In genomic region chr11:37277896-37278465, GRCh38 we compare ENCODE assay signal across 32 cellular contexts.
DNase-seq lines count a peak whose midpoint lies in the region; ATAC-seq and TF ChIP-seq lines count a peak whose summit lies in the region.
"Had no signal": no experiment of that assay in that cellular context is flagged by ENCODE, and none has a peak within 500 bp of the region (broad histone marks: within the 10 kb centered on the region; RNA-seq: fewer than 3 reads in every experiment).

No MANE protein-coding gene starts in this region.

- peaks cover 21% of the 10 kb centered on the region for H3K9me3 ChIP-seq in A673 (ENCODE audit: low read depth, low read length, poor library complexity, severe bottlenecking)
- H3K9me3 ChIP-seq in HEK293 (ENCODE audit: control insufficient read depth, insufficient read depth, low read depth, low read length): no peaks in the 10 kb centered on the region
- H3K9me3 ChIP-seq in SK-N-MC (ENCODE audit: low read depth, low read length): no peaks in the 10 kb centered on the region; the same call in 1 of the 2 replicates
- no peaks in the 10 kb centered on the region for H3K9me3 ChIP-seq in CD4-positive, alpha-beta T cell (ENCODE audit: control insufficient read depth, low read length)
- H3K9me3 ChIP-seq: A549; BE2C; BLaER1; BLaER1 treated with 17β-estradiol and CSF1 and Interleukin-3, amounts not matched to agents 10 nM and 100 nM; Caco-2 had no signal

- H3K27ac ChIP-seq in A673 (ENCODE audit: low read depth, low read length, poor library complexity, severe bottlenecking): peak overlapping the region; percentile 100
- no peak overlapping the region for H3K27ac ChIP-seq in HEK293 (ENCODE audit: extremely low read depth, low read depth, low read length)
- peak overlapping the region; percentile 98 for H3K27ac ChIP-seq in SK-N-MC
- H3K27ac ChIP-seq in CD4-positive, alpha-beta T cell (ENCODE audit: low read depth, low read length): no peak overlapping the region
- H3K27ac ChIP-seq: 22Rv1; A549; BLaER1; BLaER1 treated with 17β-estradiol and CSF1 and Interleukin-3, amounts not matched to agents 10 nM and 100 nM; C4-2B had no signal

- H3K36me3 ChIP-seq in A673 (ENCODE audit: insufficient read depth, low read length, poor library complexity, severe bottlenecking) (peaks cover 20% of the 10 kb centered on the region), HEK293 (ENCODE audit: control insufficient read depth in 2 of 2, insufficient read depth in 1 of 2, low read length in 2 of 2) (no peaks in the 10 kb centered on the region), SK-N-MC (ENCODE audit: insufficient read depth, low read length) (no peaks in the 10 kb centered on the region)
- H3K36me3 ChIP-seq: BE2C; BLaER1; BLaER1 treated with 17β-estradiol and CSF1 and Interleukin-3, amounts not matched to agents 10 nM and 100 nM had no signal

- no peaks in the 10 kb centered on the region for H3K27me3 Mint-ChIP-seq in CD4-positive, alpha-beta T cell
- H3K27me3 Mint-ChIP-seq: B cell; CD4-positive, alpha-beta memory T cell; CD4-positive, CD25-positive, alpha-beta regulatory T cell; CD8-positive, alpha-beta memory T cell had no signal

- no peak for ATAC-seq in HG03159 (IDR thresholded peaks at IDR 0.05; ENCODE audit: unreplicated experiment)
- no peak for ATAC-seq in CD4-positive, alpha-beta T cell (ENCODE audit: poor library complexity)
- ATAC-seq: A549; CD8-positive, alpha-beta T cell had no signal

- H3K27me3 ChIP-seq in A673 (replicated peaks; ENCODE audit: insufficient read depth, low read depth, low read length, poor library complexity): no peaks in the 10 kb centered on the region
- H3K27me3 ChIP-seq in CD4-positive, alpha-beta T cell (ENCODE audit: control insufficient read depth, insufficient read depth, low read length): no peaks in the 10 kb centered on the region
- H3K27me3 ChIP-seq: BE2C; BLaER1; BLaER1 treated with 17β-estradiol and CSF1 and Interleukin-3, amounts not matched to agents 10 nM and 100 nM had no signal

- peak; percentile 98 for DNase-seq in A673 (ENCODE audit: low spot score)
- peak; percentile 91 for DNase-seq in SK-N-MC (ENCODE audit: low read depth, low spot score)
- DNase-seq in stimulated activated CD4-positive, alpha-beta T cell treated with anti-CD3 and anti-CD28 coated beads, Interleukin-4, amount 100 ng/mL, for 1 hour: no peak
- DNase-seq in CD4-positive, alpha-beta T cell: no peak
- DNase-seq: 8988T; ACHN; AML-193; BE2C; C1 segment of cervical spinal cord; Caco-2; Calu3; CD4-positive, alpha-beta memory T cell; CD4-positive, CD25-positive, alpha-beta regulatory T cell; CD8-positive, alpha-beta memory T cell; CD8-positive, alpha-beta T cell; COR-L47; DMS 273 treated with DMSO at 0.1 percent for 48 hours; DMS153; DMS53; DMS79; DMS79 treated with DMSO at 0.1 percent for 48 hours; DND-41; EL had no signal

- no peaks in the 10 kb centered on the region for H3K4me1 Mint-ChIP-seq in CD4-positive, alpha-beta T cell (ENCODE audit: low read depth)
- H3K4me1 Mint-ChIP-seq: B cell; CD14-positive monocyte; CD4-positive, alpha-beta memory T cell; CD4-positive, CD25-positive, alpha-beta regulatory T cell; CD8-positive, alpha-beta memory T cell had no signal

- no peaks in the 10 kb centered on the region for H3K36me3 Mint-ChIP-seq in CD4-positive, alpha-beta T cell (ENCODE audit: low read depth)
- H3K36me3 Mint-ChIP-seq: CD14-positive monocyte; CD4-positive, alpha-beta memory T cell; CD4-positive, CD25-positive, alpha-beta regulatory T cell; CD8-positive, alpha-beta memory T cell; CD8-positive, alpha-beta T cell had no signal

- no peak overlapping the region for H3K4me3 Mint-ChIP-seq in CD4-positive, alpha-beta T cell
- H3K4me3 Mint-ChIP-seq: B cell; CD14-positive monocyte; CD4-positive, alpha-beta memory T cell; CD4-positive, CD25-positive, alpha-beta regulatory T cell; CD8-positive, alpha-beta memory T cell; CD8-positive, alpha-beta T cell had no signal

- intact Hi-C loops in A673 (cut with micrococcal nuclease; ENCODE audit: unreplicated experiment): loop anchor here (1.0 to 5.0 kb wide), 11 partner anchors 179 to 1942 kb away; no protein-coding TSS in a partner anchor
- intact Hi-C loops in CD4-positive, alpha-beta T cell (cut with DNase I, micrococcal nuclease): no loop called here

- peaks cover 61% of the 10 kb centered on the region for H3K4me1 ChIP-seq in A673 (ENCODE audit: insufficient read depth, low read length, poor library complexity, severe bottlenecking)
- no peaks in the 10 kb centered on the region for H3K4me1 ChIP-seq in HEK293 (ENCODE audit: control insufficient read depth, insufficient read depth, low read length)
- H3K4me1 ChIP-seq: A549; BE2C; BLaER1; BLaER1 treated with 17β-estradiol and CSF1 and Interleukin-3, amounts not matched to agents 10 nM and 100 nM; Caco-2 had no signal

- peak overlapping the region; percentile 26 for H3K4me3 ChIP-seq in A673 (ENCODE audit: low read depth, low read length, poor library complexity, severe bottlenecking)
- no peak overlapping the region for H3K4me3 ChIP-seq in HEK293 (ENCODE audit: low read depth, low read length)
- H3K4me3 ChIP-seq in SK-N-MC: peak overlapping the region; percentile 64
- H3K4me3 ChIP-seq: A549; BLaER1; BLaER1 treated with 17β-estradiol and CSF1 and Interleukin-3, amounts not matched to agents 10 nM and 100 nM had no signal

- H3K9ac ChIP-seq in SK-N-MC (ENCODE audit: insufficient read length): peak overlapping the region; percentile 84
- H3K9ac ChIP-seq: BLaER1; BLaER1 treated with 17β-estradiol and CSF1 and Interleukin-3, amounts not matched to agents 10 nM and 100 nM had no signal

- BruUV-seq in A673 (replicated peaks; lab: Mats Ljungman, UMichigan): no TSS peak

- H3K9me3 Mint-ChIP-seq in CD4-positive, alpha-beta T cell: peaks cover 10% of the 10 kb centered on the region

- CTCF ChIA-PET in A673 (lab: Charles Lee): interaction anchor here (1.6 kb wide), 1 partner anchor 275 kb away, joined by 14 read pairs; no protein-coding TSS in a partner anchor
- CTCF ChIA-PET in HEK293 (lab: Yijun Ruan, JAX): interaction anchor here (0.7 kb wide), 1 partner anchor 249 kb away, joined by 3 read pairs; no protein-coding TSS in a partner anchor
- CTCF ChIA-PET in CD4-positive, alpha-beta T cell (lab: Charles Lee): no interaction called here

- TF ChIP-seq CTCF in A673 (conservative IDR thresholded peaks at IDR 0.05; ENCODE audit: low read depth, low read length): no peak
- TF ChIP-seq CTCF in HEK293 (tag by site-specific recombination; IDR thresholded peaks at IDR 0.05): no peak
- no peak for TF ChIP-seq CTCF in CD4-positive, alpha-beta T cell (IDR thresholded peaks at IDR 0.05)

- no peak overlapping the region for H3K27ac Mint-ChIP-seq in CD4-positive, alpha-beta T cell
- H3K27ac Mint-ChIP-seq: B cell; CD14-positive monocyte; CD4-positive, CD25-positive, alpha-beta regulatory T cell; CD8-positive, alpha-beta memory T cell; CD8-positive, alpha-beta T cell had no signal

- POLR2A ChIA-PET in A673 (lab: Charles Lee; ENCODE audit: low non-redundant PET) (interaction anchor here (0.5 to 1.0 kb wide), 8 partner anchors 12 to 1653 kb away, joined by 3 to 20 read pairs (median 4); no protein-coding TSS in a partner anchor), HEK293 (lab: Yijun Ruan, JAX) (no interaction called here)
- POLR2A ChIA-PET in CD4-positive, alpha-beta T cell (lab: Charles Lee): no interaction called here

TF ChIP-seq in HEK293, 187 proteins besides CTCF, POLR2A, EP300 and RAD21:
- TF ChIP-seq SP3 (tag by site-specific recombination; IDR thresholded peaks at IDR 0.05): no peak
- 0 out of 2 replicates have a peak, but pooled peaks have one; percentile 16 for TF ChIP-seq ZNF366 (tag by site-specific recombination; conservative IDR thresholded peaks at IDR 0.05)
- TF ChIP-seq PRDM1 (tag by site-specific recombination; IDR thresholded peaks at IDR 0.05): no peak

Comparison
In these comparisons a context has a peak if more than half of its experiments do, and no peak if none do; other contexts are left out.
1. DNase-seq: peak in A673 (single experiment) and SK-N-MC (single experiment); none in stimulated activated CD4-positive, alpha-beta T cell treated with anti-CD3 and anti-CD28 coated beads, Interleukin-4, amount 100 ng/mL, for 1 hour (single experiment) and CD4-positive, alpha-beta T cell (0 of 10).
2. H3K27ac ChIP-seq: peak in A673 (single experiment) and SK-N-MC (single experiment); none in HEK293 (single experiment) and CD4-positive, alpha-beta T cell (single experiment).